Comparison of ENCODE assay signal across 15 cellular contexts in the genomic region with DNA sequence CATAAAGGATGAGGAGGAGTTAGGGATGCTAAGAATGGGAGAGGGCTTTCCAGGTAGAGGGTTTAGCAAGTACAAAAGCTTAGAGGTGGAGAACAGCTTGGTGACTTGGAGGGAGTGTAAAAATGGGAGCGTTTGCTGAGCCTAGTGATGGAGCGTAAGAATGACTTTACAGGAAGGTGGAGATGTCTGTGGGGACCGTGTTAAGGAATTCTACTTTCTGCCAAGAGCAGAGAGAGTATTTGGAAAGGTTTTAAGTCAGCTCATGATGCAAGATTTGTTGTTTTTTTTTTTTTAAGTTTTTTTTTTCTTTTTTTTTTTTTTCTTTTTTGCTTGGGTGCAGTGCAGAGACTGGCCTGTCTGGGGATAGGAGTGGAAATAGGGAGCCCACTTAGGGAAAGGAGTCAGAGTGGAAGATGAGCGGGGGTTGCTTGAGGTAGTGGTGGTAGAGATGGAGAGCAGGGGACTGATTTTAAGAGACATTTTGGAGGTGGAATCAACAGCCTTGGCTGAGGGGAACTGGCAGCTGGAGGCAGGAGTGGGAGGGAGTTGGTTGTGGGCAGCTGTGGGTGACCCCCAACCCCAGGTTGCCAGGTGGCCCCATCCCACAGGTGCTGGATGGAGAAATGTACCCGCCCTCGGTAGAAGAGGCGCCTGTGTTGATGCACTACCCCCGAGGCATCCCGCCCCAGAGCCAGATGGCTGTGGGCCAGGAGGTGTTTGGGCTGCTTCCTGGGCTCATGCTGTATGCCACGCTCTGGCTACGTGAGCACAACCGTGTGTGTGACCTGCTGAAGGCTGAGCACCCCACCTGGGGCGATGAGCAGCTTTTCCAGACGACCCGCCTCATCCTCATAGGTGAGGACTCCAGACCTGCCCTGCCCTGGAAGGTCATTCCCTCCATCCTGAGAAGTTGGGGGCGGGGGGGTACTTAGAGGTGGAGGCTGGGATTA. TPM values are rescaled to one million over a fixed set of nuclear protein-coding genes. Genes with fewer than 3 reads are reported as not detected.
A peak's percentile ranks its signal among the peaks of the same experiment; 100 is the strongest.
DNase-seq lines count a peak whose midpoint lies in the region; ATAC-seq and TF ChIP-seq lines count a peak whose summit lies in the region.
"Had no signal": no experiment of that assay in that cellular context is flagged by ENCODE, and none has a peak within 500 bp of the region (broad histone marks: within the 10 kb centered on the region; RNA-seq: fewer than 3 reads in every experiment).

No MANE protein-coding gene starts in this region.

- H3K9ac ChIP-seq in adipocyte (ENCODE audit: low read length) (peak overlapping the region; percentile 73), skeletal muscle satellite cell (ENCODE audit: low read depth, low read length) (peak overlapping the region; percentile 28), endodermal cell (ENCODE audit: extremely low read depth, low read length, poor library complexity, severe bottlenecking) (no peak overlapping the region)

- H3K27ac Mint-ChIP-seq in activated naive CD4-positive, alpha-beta T cell treated with anti-CD3 and anti-CD28 coated beads for 36 hours, result peak overlapping the region; percentile 8
- H3K27ac Mint-ChIP-seq in mesothelial cell of epicardium (no peak overlapping the region), endodermal cell (no peak overlapping the region)

- TF ChIP-seq CTCF in mesothelial cell of epicardium (IDR thresholded peaks at IDR 0.05; ENCODE audit: unreplicated experiment), result no peak
- TF ChIP-seq CTCF in endodermal cell (conservative IDR thresholded peaks at IDR 0.05), result no peak

- CTCF ChIA-PET in activated naive CD4-positive, alpha-beta T cell treated with anti-CD3 and anti-CD28 coated beads for 36 hours (lab: Charles Lee), result interaction anchor here (0.7 kb wide), 1 partner anchor 76 kb away, joined by 3 read pairs; no protein-coding TSS in a partner anchor

- intact Hi-C loops in activated naive CD4-positive, alpha-beta T cell treated with anti-CD3 and anti-CD28 coated beads for 36 hours (cut with micrococcal nuclease), result no loop called here

- no peak for ATAC-seq in HG03135 (IDR thresholded peaks at IDR 0.05; ENCODE audit: unreplicated experiment)

- H3K4me3 ChIP-seq in adipocyte (ENCODE audit: low read length), result peak overlapping the region; percentile 21
- peak overlapping the region; percentile 5 for H3K4me3 ChIP-seq in skeletal muscle satellite cell (ENCODE audit: low read length)
- no peak overlapping the region for H3K4me3 ChIP-seq in endodermal cell (ENCODE audit: low read length)
- H3K4me3 ChIP-seq: adrenal gland, pancreas, vagina had no signal

- H3K27me3 ChIP-seq in adipocyte (replicated peaks; ENCODE audit: control insufficient read depth, insufficient read depth, low read length), result no peaks in the 10 kb centered on the region
- no peaks in the 10 kb centered on the region for H3K27me3 ChIP-seq in skeletal muscle satellite cell (ENCODE audit: control insufficient read depth, insufficient read depth, low read length)
- no peaks in the 10 kb centered on the region for H3K27me3 ChIP-seq in endodermal cell (ENCODE audit: control insufficient read depth, insufficient read depth, low read length, poor library complexity, severe bottlenecking)
- H3K27me3 ChIP-seq: adrenal gland, pancreas, vagina had no signal

- 85 to 87% methylated on average over 6 to 16 of the region's 16 CpGs for WGBS in endodermal cell (ENCODE audit: insufficient coverage in 1 of 2, insufficient read length in 1 of 2), 2 experiments

- peaks cover 10% of the 10 kb centered on the region for H3K27me3 Mint-ChIP-seq in activated naive CD4-positive, alpha-beta T cell treated with anti-CD3 and anti-CD28 coated beads for 36 hours (ENCODE audit: low read depth)
- H3K27me3 Mint-ChIP-seq in mesothelial cell of epicardium (ENCODE audit: low read depth) (peaks cover 24% of the 10 kb centered on the region), endodermal cell (ENCODE audit: insufficient read depth) (peaks cover 8% of the 10 kb centered on the region)

- no peaks in the 10 kb centered on the region for H3K4me1 Mint-ChIP-seq in activated naive CD4-positive, alpha-beta T cell treated with anti-CD3 and anti-CD28 coated beads for 36 hours (ENCODE audit: low read depth)
- H3K4me1 Mint-ChIP-seq in mesothelial cell of epicardium (peaks cover under 1% of the 10 kb centered on the region), endodermal cell (peaks cover 11% of the 10 kb centered on the region)

- H3K27ac ChIP-seq in endodermal cell (ENCODE audit: low read depth, low read length), result no peak overlapping the region
- H3K27ac ChIP-seq: adrenal gland, C4-2B, pancreas, vagina had no signal

- no peak overlapping the region for H3K4me3 Mint-ChIP-seq in activated naive CD4-positive, alpha-beta T cell treated with anti-CD3 and anti-CD28 coated beads for 36 hours
- H3K4me3 Mint-ChIP-seq in mesothelial cell of epicardium (no peak overlapping the region), endodermal cell (no peak overlapping the region)

- H3K9me3 ChIP-seq in adipocyte (ENCODE audit: control insufficient read depth, low read length) (peaks cover 5% of the 10 kb centered on the region), skeletal muscle satellite cell (replicated peaks; ENCODE audit: low read length) (peaks cover 3% of the 10 kb centered on the region), endodermal cell (ENCODE audit: control insufficient read depth, low read length) (no peaks in the 10 kb centered on the region)
- H3K9me3 ChIP-seq: adrenal gland, pancreas, vagina had no signal

- DNase-seq in activated naive CD4-positive, alpha-beta T cell treated with anti-CD3 and anti-CD28 coated beads for 36 hours, result no peak
- DNase-seq in activated naive CD4-positive, alpha-beta T cell treated with anti-CD3 and anti-CD28 coated beads, Interleukin-2, amount 50 U/mL, for 16 hours, result no peak
- DNase-seq in adipocyte (ENCODE audit: low read depth), result peak; percentile 77
- DNase-seq in fibroblast of the conjunctiva (ENCODE audit: low read depth), result peak; percentile 70
- DNase-seq in mesothelial cell of epicardium (ENCODE audit: low spot score in 2 of 2, unreplicated experiment in 2 of 2), result no peak
- no peak for DNase-seq in endodermal cell
- DNase-seq: NCI-H1436; NCI-H774; pancreas; stimulated activated CD4-positive, alpha-beta T cell treated with anti-CD3 and anti-CD28 coated beads, Interleukin-1b, Interleukin-23, amount 100 ng/mL, for 48 hours had no signal

- H3K36me3 Mint-ChIP-seq in activated naive CD4-positive, alpha-beta T cell treated with anti-CD3 and anti-CD28 coated beads for 36 hours (ENCODE audit: low read depth), result no peaks in the 10 kb centered on the region
- H3K36me3 Mint-ChIP-seq in mesothelial cell of epicardium (no peaks in the 10 kb centered on the region), endodermal cell (ENCODE audit: low read depth) (no peaks in the 10 kb centered on the region)

- H3K36me3 ChIP-seq in adipocyte (ENCODE audit: control insufficient read depth, insufficient read depth, low read length, severe bottlenecking) (peaks cover 59% of the 10 kb centered on the region), skeletal muscle satellite cell (ENCODE audit: insufficient read depth, low read length) (peaks cover 12% of the 10 kb centered on the region), endodermal cell (ENCODE audit: control insufficient read depth, insufficient read depth, low read length) (no peaks in the 10 kb centered on the region)
- H3K36me3 ChIP-seq: adrenal gland, pancreas had no signal

- H3K4me1 ChIP-seq in adipocyte (ENCODE audit: control insufficient read depth, insufficient read depth, low read length) (peaks cover 24% of the 10 kb centered on the region), skeletal muscle satellite cell (ENCODE audit: control insufficient read depth, insufficient read depth, low read length) (peaks cover 27% of the 10 kb centered on the region), endodermal cell (ENCODE audit: control insufficient read depth, insufficient read depth, low read length) (no peaks in the 10 kb centered on the region)
- H3K4me1 ChIP-seq: adrenal gland, pancreas, vagina had no signal

- peaks cover 8% of the 10 kb centered on the region for H3K9me3 Mint-ChIP-seq in activated naive CD4-positive, alpha-beta T cell treated with anti-CD3 and anti-CD28 coated beads for 36 hours
- H3K9me3 Mint-ChIP-seq in mesothelial cell of epicardium (no peaks in the 10 kb centered on the region), endodermal cell (peaks cover 5% of the 10 kb centered on the region)

- peak overlapping the region; percentile 58 for H3K4me2 ChIP-seq in skeletal muscle satellite cell (ENCODE audit: low read length)

RNA-seq across cellular contexts. Expression of gene PTGS1, which starts 12.4 kb away (rescaled TPM):
- total RNA-seq in activated naive CD4-positive, alpha-beta T cell treated with anti-CD3 and anti-CD28 coated beads for 36 hours, result not detected
- 28.4 and 80.4 TPM in 2 replicates for total RNA-seq in skeletal muscle satellite cell (2012; rRNA removed)
- total RNA-seq in mesothelial cell of epicardium, result 8.0 to 9.2 TPM (median 8.2 TPM) in 3 replicates
- total RNA-seq in endodermal cell, result 1 to 10 TPM in 1 of 2 donors, under 1 TPM in 1; 0.84 to 1.1 TPM
- 2.6 TPM for polyA plus RNA-seq in endodermal cell (2013, experiment 1 of 2)
- polyA plus RNA-seq in endodermal cell (2013, experiment 2 of 2), result 2.0 TPM

Comparison
In these comparisons a context has a peak if more than half of its experiments do, and no peak if none do; other contexts are left out.
1. DNase-seq: peak in adipocyte (single experiment) and fibroblast of the conjunctiva (single experiment); none in activated naive CD4-positive, alpha-beta T cell treated with anti-CD3 and anti-CD28 coated beads for 36 hours (single experiment), activated naive CD4-positive, alpha-beta T cell treated with anti-CD3 and anti-CD28 coated beads, Interleukin-2, amount 50 U/mL, for 16 hours (single experiment), mesothelial cell of epicardium (0 of 2) and endodermal cell (single experiment).